Comparison of ENCODE assay signal across 1 cellular context in the genomic region with DNA sequence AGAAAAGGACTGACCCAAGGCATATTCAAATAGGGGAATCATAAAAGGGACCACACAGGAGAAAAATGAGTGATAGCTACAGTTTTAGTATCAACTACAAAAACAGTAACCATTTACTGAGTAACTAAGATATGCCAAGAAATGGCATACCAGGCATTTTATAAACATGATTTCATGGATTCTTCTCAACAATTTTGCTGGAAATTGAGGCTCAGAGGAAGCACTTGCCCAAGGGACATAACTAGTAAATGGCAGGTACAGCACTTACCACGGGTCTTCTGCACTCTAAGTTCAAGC.
TF ChIP-seq lines count a peak whose summit lies in the region.

No MANE protein-coding gene starts in this region.

TF ChIP-seq in IMR-90, 13 proteins besides CTCF, POLR2A, EP300 and RAD21 (continued from another document):
- TF ChIP-seq, protein P1, sequence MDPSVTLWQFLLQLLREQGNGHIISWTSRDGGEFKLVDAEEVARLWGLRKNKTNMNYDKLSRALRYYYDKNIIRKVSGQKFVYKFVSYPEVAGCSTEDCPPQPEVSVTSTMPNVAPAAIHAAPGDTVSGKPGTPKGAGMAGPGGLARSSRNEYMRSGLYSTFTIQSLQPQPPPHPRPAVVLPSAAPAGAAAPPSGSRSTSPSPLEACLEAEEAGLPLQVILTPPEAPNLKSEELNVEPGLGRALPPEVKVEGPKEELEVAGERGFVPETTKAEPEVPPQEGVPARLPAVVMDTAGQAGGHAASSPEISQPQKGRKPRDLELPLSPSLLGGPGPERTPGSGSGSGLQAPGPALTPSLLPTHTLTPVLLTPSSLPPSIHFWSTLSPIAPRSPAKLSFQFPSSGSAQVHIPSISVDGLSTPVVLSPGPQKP (IDR thresholded peaks at IDR 0.05; ENCODE audit: borderline replicate concordance, low read depth, low read length): no peak
- TF ChIP-seq MAFK (IDR thresholded peaks at IDR 0.05; ENCODE audit: low read depth, low read length) (no peak), NFE2L2 (IDR thresholded peaks at IDR 0.05; ENCODE audit: low read depth, low read length) (no peak), BHLHE40 (IDR thresholded peaks at IDR 0.05; ENCODE audit: low read depth, low read length) (no peak), CHD1 (IDR thresholded peaks at IDR 0.05; ENCODE audit: low read depth, low read length) (no peak), RFX5 (IDR thresholded peaks at IDR 0.05; ENCODE audit: low read depth, low read length) (no peak), MAZ (IDR thresholded peaks at IDR 0.05; ENCODE audit: borderline replicate concordance, low read depth, low read length) (no peak), MXI1 (IDR thresholded peaks at IDR 0.05; ENCODE audit: borderline replicate concordance, low read depth, low read length) (no peak), SMC3 (IDR thresholded peaks at IDR 0.05; ENCODE audit: low read depth, low read length) (no peak), CEBPB (IDR thresholded peaks at IDR 0.05; ENCODE audit: low read depth, low read length) (no peak)
- TF ChIP-seq, protein P2, sequence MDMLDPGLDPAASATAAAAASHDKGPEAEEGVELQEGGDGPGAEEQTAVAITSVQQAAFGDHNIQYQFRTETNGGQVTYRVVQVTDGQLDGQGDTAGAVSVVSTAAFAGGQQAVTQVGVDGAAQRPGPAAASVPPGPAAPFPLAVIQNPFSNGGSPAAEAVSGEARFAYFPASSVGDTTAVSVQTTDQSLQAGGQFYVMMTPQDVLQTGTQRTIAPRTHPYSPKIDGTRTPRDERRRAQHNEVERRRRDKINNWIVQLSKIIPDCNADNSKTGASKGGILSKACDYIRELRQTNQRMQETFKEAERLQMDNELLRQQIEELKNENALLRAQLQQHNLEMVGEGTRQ (IDR thresholded peaks at IDR 0.05; ENCODE audit: low read depth, low read length): no peak
